8 cellular contexts compared by ENCODE assay signal in the genomic region with DNA sequence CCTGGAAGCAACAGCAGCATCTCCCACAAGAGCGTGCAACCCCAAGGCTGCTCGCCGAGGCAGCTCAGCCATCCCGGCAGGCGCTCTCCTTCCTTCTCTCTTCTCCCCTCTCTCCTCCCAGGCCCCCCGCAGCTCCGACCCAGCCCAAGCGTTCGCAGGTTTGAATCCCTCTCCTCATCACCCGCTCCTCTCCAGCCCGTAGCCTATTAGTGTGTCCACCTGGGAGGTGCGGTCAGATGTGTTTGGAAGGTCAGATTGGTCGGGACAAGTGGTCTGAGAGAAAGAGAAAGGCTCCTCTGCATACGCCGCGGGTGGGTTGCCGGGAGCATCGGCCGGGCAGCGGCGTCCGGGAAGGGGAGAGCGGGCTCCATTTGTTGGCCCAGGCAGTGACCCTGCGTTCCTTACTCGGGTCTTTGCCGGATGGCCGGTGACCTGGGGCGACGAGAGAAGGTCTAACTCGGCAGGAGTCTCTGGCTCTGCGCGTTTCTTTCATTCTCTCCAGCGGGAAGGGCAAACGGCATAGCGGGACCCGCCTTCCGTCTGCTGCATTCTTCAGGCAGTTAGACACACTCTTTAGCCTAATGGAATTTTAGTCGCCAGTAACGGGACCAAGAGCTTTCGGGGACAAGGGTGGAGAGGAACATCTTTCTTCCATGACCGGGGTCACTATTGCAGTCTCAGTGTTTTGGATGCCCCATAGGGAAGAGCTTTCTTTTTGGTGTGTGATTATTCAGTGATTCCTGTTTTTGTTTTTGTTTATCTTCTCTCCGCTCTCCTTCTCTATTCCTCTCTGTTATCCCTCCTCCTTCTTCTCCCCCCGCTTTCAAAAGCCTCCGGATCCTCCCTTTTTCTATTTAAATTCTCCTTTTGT. TPM values are rescaled to one million over a fixed set of nuclear protein-coding genes. Genes with fewer than 3 reads are reported as not detected.
A peak's percentile ranks its signal among the peaks of the same experiment; 100 is the strongest.
DNase-seq lines count a peak whose midpoint lies in the region; ATAC-seq and TF ChIP-seq lines count a peak whose summit lies in the region.

No MANE protein-coding gene starts in this region.

- no peak for TF ChIP-seq CTCF in fibroblast of villous mesenchyme (IDR thresholded peaks at IDR 0.05; ENCODE audit: insufficient read depth, low read depth, low read length)
- TF ChIP-seq CTCF in natural killer cell (IDR thresholded peaks at IDR 0.05) = no peak

- H3K4me3 ChIP-seq in fibroblast of villous mesenchyme (ENCODE audit: low read depth, low read length) = peak overlapping the region; percentile 58
- peak overlapping the region; percentile 18 to 48 for H3K4me3 ChIP-seq in aorta (ENCODE audit: low read length in 2 of 2)

- intact Hi-C loops in natural killer cell (cut with micrococcal nuclease) = no loop called here
- intact Hi-C loops in aorta (cut with DNase I) = loop anchor here in 1 of 2 donors (10.0 kb wide), 1 partner anchor 89 kb away; no protein-coding TSS in a partner anchor

- H3K4me1 Mint-ChIP-seq in activated T-cell treated with anti-CD3 and anti-CD28 coated beads, Interleukin-2, amount 50 U/mL, for 24 hours (ENCODE audit: low read depth) = peaks cover 25% of the 10 kb centered on the region
- H3K4me1 Mint-ChIP-seq in natural killer cell = peaks cover 24 to 31% of the 10 kb centered on the region in 2 donors

- H3K27ac ChIP-seq in aorta (ENCODE audit: low read depth in 1 of 2, low read length in 2 of 2) = no peak overlapping the region

- 1% methylated on average over 43 to 44 of the region's 44 CpGs for WGBS in aorta, 2 donors

- H3K27me3 ChIP-seq in aorta (ENCODE audit: control insufficient read depth in 1 of 2, insufficient read depth in 2 of 2, low read length in 1 of 2) = no peaks in the 10 kb centered on the region

- peak; percentile 47 for DNase-seq in NCI-H345 (lab: John Stamatoyannopoulos, UW)
- DNase-seq in NCI-H345 treated with DMSO at 0.1 percent for 48 hours (lab: John Stamatoyannopoulos, UW; ENCODE audit: unreplicated experiment) = no peak
- DNase-seq in activated T-cell treated with anti-CD3 and anti-CD28 coated beads, Interleukin-2, amount 50 U/mL, for 24 hours = peak; percentile 51
- DNase-seq in fibroblast of villous mesenchyme (ENCODE audit: low read depth) = peak; percentile 19
- no peak for DNase-seq in natural killer cell
- peak; percentile 34 to 72 for DNase-seq in aorta

- H3K9me3 Mint-ChIP-seq in activated T-cell treated with anti-CD3 and anti-CD28 coated beads, Interleukin-2, amount 50 U/mL, for 24 hours = no peaks in the 10 kb centered on the region
- no peaks in the 10 kb centered on the region for H3K9me3 Mint-ChIP-seq in natural killer cell

- H3K27ac Mint-ChIP-seq in activated T-cell treated with anti-CD3 and anti-CD28 coated beads, Interleukin-2, amount 50 U/mL, for 24 hours = no peak overlapping the region
- H3K27ac Mint-ChIP-seq in natural killer cell = no peak overlapping the region

- no peaks in the 10 kb centered on the region for H3K36me3 ChIP-seq in aorta (ENCODE audit: control insufficient read depth in 1 of 2, insufficient read depth in 2 of 2, low read length in 1 of 2)

- no peaks in the 10 kb centered on the region for H3K9me3 ChIP-seq in aorta (ENCODE audit: control insufficient read depth, low read length)

- ATAC-seq in HG03066 (IDR thresholded peaks at IDR 0.05; ENCODE audit: low read depth, unreplicated experiment) (peak; percentile 7), natural killer cell (peak in 1 of 3 donors; percentile 30), aorta (ENCODE audit: low FRiP score) (peak; percentile 13), HG03442 (IDR thresholded peaks at IDR 0.05; ENCODE audit: unreplicated experiment) (no peak)

- no peaks in the 10 kb centered on the region for H3K36me3 Mint-ChIP-seq in activated T-cell treated with anti-CD3 and anti-CD28 coated beads, Interleukin-2, amount 50 U/mL, for 24 hours (ENCODE audit: low read depth)
- no peaks in the 10 kb centered on the region for H3K36me3 Mint-ChIP-seq in natural killer cell

- peak overlapping the region; percentile 79 for H3K4me3 Mint-ChIP-seq in activated T-cell treated with anti-CD3 and anti-CD28 coated beads, Interleukin-2, amount 50 U/mL, for 24 hours
- H3K4me3 Mint-ChIP-seq in natural killer cell = peak overlapping the region; percentile 83

- H3K27me3 Mint-ChIP-seq in activated T-cell treated with anti-CD3 and anti-CD28 coated beads, Interleukin-2, amount 50 U/mL, for 24 hours = peaks cover 82% of the 10 kb centered on the region
- H3K27me3 Mint-ChIP-seq in natural killer cell (ENCODE audit: low read depth in 2 of 2) = peaks cover 47 to 66% of the 10 kb centered on the region in 2 donors

- no peaks in the 10 kb centered on the region for H3K4me1 ChIP-seq in aorta (ENCODE audit: control insufficient read depth in 1 of 2, insufficient read depth in 2 of 2, low read length in 2 of 2)

RNA-seq across cellular contexts. Expression of a gene that starts 1.1 kb away (rescaled TPM):
- not detected in 2 replicates for total RNA-seq in fibroblast of villous mesenchyme
- not detected for total RNA-seq in natural killer cell
- under 1 TPM in 1 of 2 donors, not detected in 1; 0.12 TPM for total RNA-seq in aorta
- polyA plus RNA-seq in aorta = not detected

Comparison
In these comparisons a context has a peak if more than half of its experiments do, and no peak if none do; other contexts are left out.
1. DNase-seq: peak in NCI-H345 (single experiment), activated T-cell treated with anti-CD3 and anti-CD28 coated beads, Interleukin-2, amount 50 U/mL, for 24 hours (single experiment), fibroblast of villous mesenchyme (single experiment) and aorta (2 of 2); none in NCI-H345 treated with DMSO at 0.1 percent for 48 hours (single experiment) and natural killer cell (single experiment).